In genomic region chr12:116210762-116211161, GRCh38 we compare ENCODE assay signal across 17 cellular contexts.
A peak's percentile ranks its signal among the peaks of the same experiment; 100 is the strongest.
DNase-seq lines count a peak whose midpoint lies in the region; ATAC-seq and TF ChIP-seq lines count a peak whose summit lies in the region.
"Had no signal": no experiment of that assay in that cellular context is flagged by ENCODE, and none has a peak within 500 bp of the region (broad histone marks: within the 10 kb centered on the region; RNA-seq: fewer than 3 reads in every experiment).

No MANE protein-coding gene starts in this region.

- H3K9me3 Mint-ChIP-seq in activated naive CD4-positive, alpha-beta T cell treated with anti-CD3 and anti-CD28 coated beads for 36 hours, result no peaks in the 10 kb centered on the region
- no peaks in the 10 kb centered on the region for H3K9me3 Mint-ChIP-seq in central memory CD8-positive, alpha-beta T cell
- H3K9me3 Mint-ChIP-seq in stimulated activated naive CD8-positive, alpha-beta T cell treated with anti-CD3 and anti-CD28 coated beads, Interleukin-15, Interleukin-2, amounts not matched to agents 100 ng/mL and 50 ng/mL, for 24 hours, result no peaks in the 10 kb centered on the region
- H3K9me3 Mint-ChIP-seq: activated T-helper 1 cell treated with anti-CD3 and anti-CD28 coated beads, Interleukin-12 subunit alpha, Interleukin-12 subunit beta, Interleukin-2, Interleukin-4 antibody, amounts not matched to agents 30 ng/mL and 10 ng/mL and 1 ng/mL, durations not matched to agents 14 hours and 24 hours and 36 hours had no signal

- peak overlapping the region; percentile 49 for H3K4me3 Mint-ChIP-seq in activated naive CD4-positive, alpha-beta T cell treated with anti-CD3 and anti-CD28 coated beads for 36 hours
- no peak overlapping the region for H3K4me3 Mint-ChIP-seq in central memory CD8-positive, alpha-beta T cell
- peak overlapping the region; percentile 58 for H3K4me3 Mint-ChIP-seq in stimulated activated naive CD8-positive, alpha-beta T cell treated with anti-CD3 and anti-CD28 coated beads, Interleukin-15, Interleukin-2, amounts not matched to agents 100 ng/mL and 50 ng/mL, for 24 hours
- H3K4me3 Mint-ChIP-seq: activated T-helper 1 cell treated with anti-CD3 and anti-CD28 coated beads, Interleukin-12 subunit alpha, Interleukin-12 subunit beta, Interleukin-2, Interleukin-4 antibody, amounts not matched to agents 30 ng/mL and 10 ng/mL and 1 ng/mL, durations not matched to agents 14 hours and 24 hours and 36 hours had no signal

- intact Hi-C loops in activated naive CD4-positive, alpha-beta T cell treated with anti-CD3 and anti-CD28 coated beads for 36 hours (cut with micrococcal nuclease), result no loop called here

- no peak overlapping the region for H3K4me3 ChIP-seq in Jurkat, Clone E6-1 (ENCODE audit: low read length)
- H3K4me3 ChIP-seq: gastroesophageal sphincter had no signal

- no peak overlapping the region for H3K27ac Mint-ChIP-seq in activated naive CD4-positive, alpha-beta T cell treated with anti-CD3 and anti-CD28 coated beads for 36 hours
- H3K27ac Mint-ChIP-seq in central memory CD8-positive, alpha-beta T cell (ENCODE audit: low read depth), result peak overlapping the region; percentile 45
- peak overlapping the region; percentile 60 for H3K27ac Mint-ChIP-seq in stimulated activated naive CD8-positive, alpha-beta T cell treated with anti-CD3 and anti-CD28 coated beads, Interleukin-15, Interleukin-2, amounts not matched to agents 100 ng/mL and 50 ng/mL, for 24 hours
- H3K27ac Mint-ChIP-seq: activated T-helper 1 cell treated with anti-CD3 and anti-CD28 coated beads, Interleukin-12 subunit alpha, Interleukin-12 subunit beta, Interleukin-2, Interleukin-4 antibody, amounts not matched to agents 30 ng/mL and 10 ng/mL and 1 ng/mL, durations not matched to agents 14 hours and 24 hours and 36 hours had no signal

- peaks cover 65% of the 10 kb centered on the region for H3K4me1 Mint-ChIP-seq in activated naive CD4-positive, alpha-beta T cell treated with anti-CD3 and anti-CD28 coated beads for 36 hours (ENCODE audit: low read depth)
- H3K4me1 Mint-ChIP-seq in central memory CD8-positive, alpha-beta T cell, result peaks cover 69% of the 10 kb centered on the region
- H3K4me1 Mint-ChIP-seq in stimulated activated naive CD8-positive, alpha-beta T cell treated with anti-CD3 and anti-CD28 coated beads, Interleukin-15, Interleukin-2, amounts not matched to agents 100 ng/mL and 50 ng/mL, for 24 hours (ENCODE audit: low read depth), result peaks cover 75% of the 10 kb centered on the region

- no peak for DNase-seq in activated naive CD4-positive, alpha-beta T cell treated with anti-CD3 and anti-CD28 coated beads for 36 hours
- no peak for DNase-seq in activated naive CD4-positive, alpha-beta T cell treated with anti-CD3 and anti-CD28 coated beads, Interleukin-2, amount 50 U/mL, for 16 hours
- DNase-seq in Jurkat, Clone E6-1 (ENCODE audit: low read depth, low spot score), result peak; percentile 64
- no peak for DNase-seq in central memory CD8-positive, alpha-beta T cell (ENCODE audit: low spot score in 2 of 2)
- no peak for DNase-seq in GM20000 (ENCODE audit: low spot score)
- DNase-seq: effector CD4-positive, alpha-beta T cell; kidney glomerular epithelial cell; NCI-H1092; NCI-H2081 treated with DMSO at 0.1 percent for 48 hours; NCI-H524; stimulated activated CD4-positive, alpha-beta T cell treated with anti-CD3 and anti-CD28 coated beads, Interleukin-4, amount 100 ng/mL, for 24 hours had no signal

- CTCF ChIA-PET in activated naive CD4-positive, alpha-beta T cell treated with anti-CD3 and anti-CD28 coated beads for 36 hours (lab: Charles Lee), result interaction anchor here (0.7 kb wide), 1 partner anchor 163 kb away, joined by 3 read pairs; no protein-coding TSS in a partner anchor

- TF ChIP-seq CTCF in GM20000 (IDR thresholded peaks at IDR 0.05; ENCODE audit: extremely low read depth, missing control alignments), result no peak

- H3K27me3 Mint-ChIP-seq in activated naive CD4-positive, alpha-beta T cell treated with anti-CD3 and anti-CD28 coated beads for 36 hours (ENCODE audit: low read depth), result no peaks in the 10 kb centered on the region
- no peaks in the 10 kb centered on the region for H3K27me3 Mint-ChIP-seq in central memory CD8-positive, alpha-beta T cell
- no peaks in the 10 kb centered on the region for H3K27me3 Mint-ChIP-seq in stimulated activated naive CD8-positive, alpha-beta T cell treated with anti-CD3 and anti-CD28 coated beads, Interleukin-15, Interleukin-2, amounts not matched to agents 100 ng/mL and 50 ng/mL, for 24 hours

- H3K36me3 Mint-ChIP-seq in activated naive CD4-positive, alpha-beta T cell treated with anti-CD3 and anti-CD28 coated beads for 36 hours (ENCODE audit: low read depth), result no peaks in the 10 kb centered on the region
- no peaks in the 10 kb centered on the region for H3K36me3 Mint-ChIP-seq in central memory CD8-positive, alpha-beta T cell (ENCODE audit: insufficient read depth)
- no peaks in the 10 kb centered on the region for H3K36me3 Mint-ChIP-seq in stimulated activated naive CD8-positive, alpha-beta T cell treated with anti-CD3 and anti-CD28 coated beads, Interleukin-15, Interleukin-2, amounts not matched to agents 100 ng/mL and 50 ng/mL, for 24 hours (ENCODE audit: low read depth)

- no peak for ATAC-seq in central memory CD8-positive, alpha-beta T cell (replicated peaks; ENCODE audit: extremely low read depth, poor library complexity, severe bottlenecking)
- ATAC-seq in HG03159 (IDR thresholded peaks at IDR 0.05; ENCODE audit: unreplicated experiment) (no peak), GM19463 (IDR thresholded peaks at IDR 0.05; ENCODE audit: unreplicated experiment) (no peak)
- ATAC-seq: esophagus mucosa, gastroesophageal sphincter had no signal
